2 cellular contexts compared by ENCODE assay signal in the genomic region with DNA sequence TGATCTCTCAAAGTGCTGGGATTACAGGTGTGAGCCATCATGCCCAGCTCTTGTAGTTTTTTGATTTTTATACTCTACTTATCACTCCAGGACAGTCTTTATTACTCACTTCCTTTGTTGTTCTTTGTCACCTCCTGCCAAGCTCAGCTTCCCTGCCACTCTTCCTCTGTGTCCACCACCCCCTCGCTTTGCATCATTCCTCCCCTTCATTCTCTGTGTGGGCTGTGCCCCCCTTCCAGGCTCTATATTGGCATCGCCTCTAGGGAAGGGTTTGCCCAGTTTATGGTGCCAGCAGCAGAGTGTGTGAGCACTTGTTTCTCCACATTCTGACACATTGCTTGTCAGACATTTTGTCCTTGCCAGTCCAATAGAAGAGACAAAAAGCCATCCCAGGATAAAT.
TF ChIP-seq lines count a peak whose summit lies in the region.

No MANE protein-coding gene starts in this region.

TF ChIP-seq in HCT116, 20 proteins besides CTCF, POLR2A, EP300 and RAD21:
- TF ChIP-seq POLR2AphosphoS5 (IDR thresholded peaks at IDR 0.05; ENCODE audit: low read depth, low read length) = no peak
- TF ChIP-seq EZH2phosphoT487 (IDR thresholded peaks at IDR 0.05; ENCODE audit: borderline replicate concordance) = no peak
- no peak for TF ChIP-seq MAX (IDR thresholded peaks at IDR 0.05)
- no peak for TF ChIP-seq YY1 (IDR thresholded peaks at IDR 0.05; ENCODE audit: extremely low read depth, insufficient replicate concordance, low read depth, low read length)
- 0 out of 2 replicates have a peak, but pooled peaks have one; percentile 25 for TF ChIP-seq SIN3A (IDR thresholded peaks at IDR 0.05; ENCODE audit: low read depth)
- no peak for TF ChIP-seq EZH2 (IDR thresholded peaks at IDR 0.05)
- TF ChIP-seq EGR1 (IDR thresholded peaks at IDR 0.05; ENCODE audit: low read depth) = peak; percentile 66; the same call in 1 of the 2 replicates
- peak; percentile 11; the same call in 1 of the 2 replicates for TF ChIP-seq SP1 (IDR thresholded peaks at IDR 0.05; ENCODE audit: low read depth)
- TF ChIP-seq ZFX (IDR thresholded peaks at IDR 0.05) = no peak

TF ChIP-seq in H1, 55 proteins besides CTCF, POLR2A, EP300 and RAD21:
- no peak for TF ChIP-seq PHF8 (conservative IDR thresholded peaks at IDR 0.05; ENCODE audit: low read depth, low read length)
- TF ChIP-seq GTF2F1 (IDR thresholded peaks at IDR 0.05; ENCODE audit: borderline replicate concordance, low read depth, low read length) = no peak
- TF ChIP-seq CREB1 (IDR thresholded peaks at IDR 0.05) = no peak
- TF ChIP-seq TEAD4 (IDR thresholded peaks at IDR 0.05; ENCODE audit: low read depth, low read length) = no peak
- no peak for TF ChIP-seq CBX5 (IDR thresholded peaks at IDR 0.05; ENCODE audit: low read depth, low read length)
- no peak for TF ChIP-seq GABPA (IDR thresholded peaks at IDR 0.05; ENCODE audit: borderline replicate concordance, insufficient read depth, low read length)
- no peak for TF ChIP-seq JUND (IDR thresholded peaks at IDR 0.05; ENCODE audit: low read length)
- TF ChIP-seq SRF (IDR thresholded peaks at IDR 0.05; ENCODE audit: low read depth, low read length) = no peak
- no peak for TF ChIP-seq CBX8 (IDR thresholded peaks at IDR 0.05; ENCODE audit: borderline replicate concordance, low read depth, low read length)
- no peak for TF ChIP-seq RBBP5 (IDR thresholded peaks at IDR 0.05; ENCODE audit: borderline replicate concordance, low read depth, low read length)
- TF ChIP-seq NRF1 (IDR thresholded peaks at IDR 0.05; ENCODE audit: low read depth, low read length) = no peak
- TF ChIP-seq CHD2 (IDR thresholded peaks at IDR 0.05; ENCODE audit: low read length) = no peak
- TF ChIP-seq SIX5 (IDR thresholded peaks at IDR 0.05; ENCODE audit: low read depth, low read length) = no peak
- TF ChIP-seq HDAC6 (IDR thresholded peaks at IDR 0.05; ENCODE audit: low read depth, low read length) = no peak
- no peak for TF ChIP-seq ASH2L (IDR thresholded peaks at IDR 0.05; ENCODE audit: low read length)
